In genomic region chr2:182906454-182906853, GRCh38 we compare ENCODE assay signal across 31 cellular contexts. TPM values are rescaled to one million over a fixed set of nuclear protein-coding genes. Genes with fewer than 3 reads are reported as not detected.
DNase-seq lines count a peak whose midpoint lies in the region; ATAC-seq, FAIRE-seq and TF ChIP-seq lines count a peak whose summit lies in the region.
"Had no signal": no experiment of that assay in that cellular context is flagged by ENCODE, and none has a peak within 500 bp of the region (broad histone marks: within the 10 kb centered on the region; RNA-seq: fewer than 3 reads in every experiment).

No MANE protein-coding gene starts in this region.

- FAIRE-seq in GM18507 (lab: Jason Lieb, UNC), result peak; percentile 9
- FAIRE-seq: endometrium, keratinocyte had no signal

- H3K27me3 Mint-ChIP-seq in endothelial cell (ENCODE audit: unreplicated experiment), result peaks cover 1% of the 10 kb centered on the region
- H3K27me3 Mint-ChIP-seq: activated CD4-positive, alpha-beta T cell treated with anti-CD3 and anti-CD28 coated beads for 36 hours; CD4-positive, CD25-positive, alpha-beta regulatory T cell; progenitor cell of endocrine pancreas had no signal

- H3K4me3 Mint-ChIP-seq in endothelial cell (ENCODE audit: unreplicated experiment), result no peak overlapping the region
- H3K4me3 Mint-ChIP-seq: activated CD4-positive, alpha-beta T cell treated with anti-CD3 and anti-CD28 coated beads for 36 hours; activated CD8-positive, alpha-beta T cell treated with anti-CD3 and anti-CD28 coated beads, Interleukin-2, amount 10 ng/mL, durations not matched to agents 7 days and 5 days; activated naive CD4-positive, alpha-beta T cell treated with anti-CD3 and anti-CD28 coated beads, Interleukin-2, amount 10 ng/mL, durations not matched to agents 7 days and 5 days; CD4-positive, CD25-positive, alpha-beta regulatory T cell had no signal

- H3K27ac Mint-ChIP-seq in endothelial cell (ENCODE audit: unreplicated experiment), result peak overlapping the region; percentile 24
- H3K27ac Mint-ChIP-seq: activated CD4-positive, alpha-beta T cell treated with anti-CD3 and anti-CD28 coated beads for 36 hours; activated CD8-positive, alpha-beta T cell treated with anti-CD3 and anti-CD28 coated beads, Interleukin-2, amount 10 ng/mL, durations not matched to agents 7 days and 5 days; activated naive CD4-positive, alpha-beta T cell treated with anti-CD3 and anti-CD28 coated beads, Interleukin-2, amount 10 ng/mL, durations not matched to agents 7 days and 5 days; CD4-positive, CD25-positive, alpha-beta regulatory T cell; progenitor cell of endocrine pancreas had no signal

- ATAC-seq in GM21529 (IDR thresholded peaks at IDR 0.05; ENCODE audit: unreplicated experiment), result peak; percentile 45
- peak; percentile 42 for ATAC-seq in HG03442 (IDR thresholded peaks at IDR 0.05; ENCODE audit: unreplicated experiment)
- ATAC-seq: activated CD4-positive, alpha-beta T cell treated with anti-CD3 and anti-CD28 coated beads for 36 hours; activated CD8-positive, alpha-beta T cell treated with anti-CD3 and anti-CD28 coated beads, Interleukin-2, amount 10 ng/mL, durations not matched to agents 7 days and 5 days; body of pancreas; foreskin keratinocyte; heart right ventricle had no signal

- peaks cover 13% of the 10 kb centered on the region for H3K4me1 Mint-ChIP-seq in endothelial cell (ENCODE audit: unreplicated experiment)
- H3K4me1 Mint-ChIP-seq: activated CD4-positive, alpha-beta T cell treated with anti-CD3 and anti-CD28 coated beads for 36 hours; activated naive CD4-positive, alpha-beta T cell treated with anti-CD3 and anti-CD28 coated beads, Interleukin-2, amount 10 ng/mL, durations not matched to agents 7 days and 5 days; CD4-positive, CD25-positive, alpha-beta regulatory T cell had no signal

- no peak for TF ChIP-seq CTCF in endothelial cell (IDR thresholded peaks at IDR 0.05; ENCODE audit: unreplicated experiment)

- DNase-seq in GM18507 (ENCODE audit: extremely low spot score, insufficient read length, low read depth), result no peak
- DNase-seq in endothelial cell (ENCODE audit: low spot score), result no peak
- DNase-seq in NCI-H526 treated with DMSO at 0.1 percent for 48 hours (lab: John Stamatoyannopoulos, UW), result no peak
- DNase-seq in Ammon's horn (ENCODE audit: low spot score), result no peak
- DNase-seq in Kasumi-1 (lab: John Stamatoyannopoulos, UW), result no peak
- DNase-seq in AG08396 (ENCODE audit: low spot score), result no peak
- DNase-seq: activated CD4-positive, alpha-beta T cell treated with anti-CD3 and anti-CD28 coated beads for 36 hours; activated CD8-positive, alpha-beta T cell treated with anti-CD3 and anti-CD28 coated beads, Interleukin-2, amount 10 ng/mL, durations not matched to agents 7 days and 5 days; activated naive CD4-positive, alpha-beta T cell treated with anti-CD3 and anti-CD28 coated beads, Interleukin-2, amount 10 ng/mL, durations not matched to agents 7 days and 5 days; adrenal gland; body of pancreas; CD4-positive, CD25-positive, alpha-beta regulatory T cell; cerebellar nuclear complex; DMS79 treated with DMSO at 0.1 percent for 48 hours; esophagus squamous epithelium; foreskin keratinocyte; heart right ventricle; NCI-H1092 treated with DMSO at 0.1 percent for 48 hours; NCI-H2029 treated with DMSO at 0.1 percent for 48 hours; NCI-H526; SHP77; stimulated activated CD4-positive, alpha-beta T cell treated with anti-CD3 and anti-CD28 coated beads, Interleukin-4, amount 100 ng/mL, for 4 hours; SW 1271; T-helper 9 cell; tibial artery had no signal

- H3K9me3 Mint-ChIP-seq in endothelial cell (ENCODE audit: unreplicated experiment), result no peaks in the 10 kb centered on the region
- H3K9me3 Mint-ChIP-seq: activated naive CD4-positive, alpha-beta T cell treated with anti-CD3 and anti-CD28 coated beads, Interleukin-2, amount 10 ng/mL, durations not matched to agents 7 days and 5 days; GM23338 had no signal

- H3K36me3 Mint-ChIP-seq in endothelial cell (ENCODE audit: low read depth, unreplicated experiment), result peaks cover 9% of the 10 kb centered on the region
- H3K36me3 Mint-ChIP-seq: activated naive CD4-positive, alpha-beta T cell treated with anti-CD3 and anti-CD28 coated beads, Interleukin-2, amount 10 ng/mL, durations not matched to agents 7 days and 5 days; CD4-positive, CD25-positive, alpha-beta regulatory T cell had no signal

RNA-seq across cellular contexts. Expression of gene FRZB, which starts 40.0 kb away (rescaled TPM):
- total RNA-seq in endothelial cell (ENCODE audit: unreplicated experiment), result 90.8 TPM
- total RNA-seq: activated CD4-positive, alpha-beta T cell treated with anti-CD3 and anti-CD28 coated beads for 36 hours; activated CD8-positive, alpha-beta T cell treated with anti-CD3 and anti-CD28 coated beads, Interleukin-2, amount 10 ng/mL, durations not matched to agents 7 days and 5 days; CD4-positive, CD25-positive, alpha-beta regulatory T cell; foreskin keratinocyte had no signal
